ENCODE assay signal across 2 cellular contexts in the genomic region with DNA sequence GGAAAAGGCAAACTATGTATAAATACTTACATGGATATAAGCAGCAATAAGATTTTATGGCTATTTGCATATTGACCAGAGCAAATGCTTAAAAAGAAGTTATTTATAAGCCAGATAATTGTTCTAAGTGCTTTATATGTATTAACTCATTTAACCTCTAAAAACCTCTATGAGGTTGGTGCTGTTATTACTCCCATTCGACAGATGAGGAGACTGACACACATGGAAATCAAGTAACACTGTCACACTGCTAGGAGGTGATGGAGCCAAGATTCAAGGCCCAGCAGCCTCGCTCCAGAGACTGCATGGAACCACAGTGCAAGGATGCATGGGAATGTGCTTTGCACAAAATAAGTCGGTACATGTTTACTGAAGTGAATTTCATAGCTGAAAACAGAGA.
TF ChIP-seq lines count a peak whose summit lies in the region.

No MANE protein-coding gene starts in this region.

TF ChIP-seq in HepG2, 621 proteins besides CTCF, POLR2A, EP300 and RAD21:
- TF ChIP-seq ZNF629 (CRISPR knock-in tag; conservative IDR thresholded peaks at IDR 0.05) (peak; percentile 78), ZNF777 (CRISPR knock-in tag; IDR thresholded peaks at IDR 0.05) (no peak), SSRP1 (CRISPR knock-in tag; IDR thresholded peaks at IDR 0.05) (no peak)
TF ChIP-seq in HepG2: peak in this region for 1.

TF ChIP-seq in K562, 482 proteins besides CTCF, POLR2A, EP300 and RAD21:
- TF ChIP-seq STAT5B (CRISPR knock-in tag; IDR thresholded peaks at IDR 0.05), result no peak
- peak; percentile 51 for TF ChIP-seq RBM25 (IDR thresholded peaks at IDR 0.05; ENCODE audit: low read depth, low read length, severe bottlenecking)
- TF ChIP-seq ZNF695 (CRISPR knock-in tag; IDR thresholded peaks at IDR 0.05), result no peak
- no peak for TF ChIP-seq ZKSCAN1 (IDR thresholded peaks at IDR 0.05; ENCODE audit: low read depth, low read length)
- TF ChIP-seq RB1 (IDR thresholded peaks at IDR 0.05; ENCODE audit: low read depth), result no peak
- TF ChIP-seq, protein P1, sequence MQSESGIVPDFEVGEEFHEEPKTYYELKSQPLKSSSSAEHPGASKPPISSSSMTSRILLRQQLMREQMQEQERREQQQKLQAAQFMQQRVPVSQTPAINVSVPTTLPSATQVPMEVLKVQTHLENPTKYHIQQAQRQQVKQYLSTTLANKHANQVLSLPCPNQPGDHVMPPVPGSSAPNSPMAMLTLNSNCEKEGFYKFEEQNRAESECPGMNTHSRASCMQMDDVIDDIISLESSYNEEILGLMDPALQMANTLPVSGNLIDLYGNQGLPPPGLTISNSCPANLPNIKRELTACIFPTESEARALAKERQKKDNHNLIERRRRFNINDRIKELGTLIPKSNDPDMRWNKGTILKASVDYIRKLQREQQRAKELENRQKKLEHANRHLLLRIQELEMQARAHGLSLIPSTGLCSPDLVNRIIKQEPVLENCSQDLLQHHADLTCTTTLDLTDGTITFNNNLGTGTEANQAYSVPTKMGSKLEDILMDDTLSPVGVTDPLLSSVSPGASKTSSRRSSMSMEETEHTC (IDR thresholded peaks at IDR 0.05), result no peak
- TF ChIP-seq, protein P2, sequence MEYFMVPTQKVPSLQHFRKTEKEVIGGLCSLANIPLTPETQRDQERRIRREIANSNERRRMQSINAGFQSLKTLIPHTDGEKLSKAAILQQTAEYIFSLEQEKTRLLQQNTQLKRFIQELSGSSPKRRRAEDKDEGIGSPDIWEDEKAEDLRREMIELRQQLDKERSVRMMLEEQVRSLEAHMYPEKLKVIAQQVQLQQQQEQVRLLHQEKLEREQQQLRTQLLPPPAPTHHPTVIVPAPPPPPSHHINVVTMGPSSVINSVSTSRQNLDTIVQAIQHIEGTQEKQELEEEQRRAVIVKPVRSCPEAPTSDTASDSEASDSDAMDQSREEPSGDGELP (CRISPR knock-in tag; IDR thresholded peaks at IDR 0.05; ENCODE audit: borderline replicate concordance), result no peak
- peak; percentile 29; the same call in 1 of the 2 replicates for TF ChIP-seq BCOR (IDR thresholded peaks at IDR 0.05)
TF ChIP-seq in K562: peak in this region for 2.
